ENCODE assay signal across 19 cellular contexts in genomic region chr3:133887951-133888703, GRCh38. TPM values are rescaled to one million over a fixed set of nuclear protein-coding genes. Genes with fewer than 3 reads are reported as not detected.
DNase-seq lines count a peak whose midpoint lies in the region; ATAC-seq and TF ChIP-seq lines count a peak whose summit lies in the region.
"Had no signal": no experiment of that assay in that cellular context is flagged by ENCODE, and none has a peak within 500 bp of the region (broad histone marks: within the 10 kb centered on the region; RNA-seq: fewer than 3 reads in every experiment).

No MANE protein-coding gene starts in this region.

- H3K27me3 ChIP-seq in adipocyte (replicated peaks; ENCODE audit: control insufficient read depth, insufficient read depth, low read length), result peaks cover 16% of the 10 kb centered on the region
- no peaks in the 10 kb centered on the region for H3K27me3 ChIP-seq in CD8-positive, alpha-beta T cell (ENCODE audit: insufficient read depth, low read length)
- H3K27me3 ChIP-seq: esophagus squamous epithelium, uterus had no signal

- intact Hi-C loops in CD8-positive, alpha-beta T cell (cut with DNase I, micrococcal nuclease), result no loop called here

- no peak overlapping the region for H3K27ac ChIP-seq in CD8-positive, alpha-beta T cell (ENCODE audit: low read depth, low read length)
- H3K27ac ChIP-seq: esophagus squamous epithelium, prostate gland, uterus had no signal

- no peaks in the 10 kb centered on the region for H3K36me3 ChIP-seq in adipocyte (ENCODE audit: control insufficient read depth, insufficient read depth, low read length, severe bottlenecking)
- no peaks in the 10 kb centered on the region for H3K36me3 ChIP-seq in CD8-positive, alpha-beta T cell (ENCODE audit: insufficient read depth, low read length)
- H3K36me3 ChIP-seq: esophagus squamous epithelium, prostate gland, uterus had no signal

- no peaks in the 10 kb centered on the region for H3K9me3 Mint-ChIP-seq in CD8-positive, alpha-beta T cell
- H3K9me3 Mint-ChIP-seq: activated B cell treated with CpG ODN at 0.5 μM for 24 hours; stimulated activated naive CD8-positive, alpha-beta T cell treated with anti-CD3 and anti-CD28 coated beads, Interleukin-15, Interleukin-2, amounts not matched to agents 100 ng/mL and 50 ng/mL, for 24 hours had no signal

- H3K9ac ChIP-seq in adipocyte (ENCODE audit: low read length), result no peak overlapping the region

- H3K9me3 ChIP-seq in adipocyte (ENCODE audit: control insufficient read depth, low read length), result no peaks in the 10 kb centered on the region
- H3K9me3 ChIP-seq in CD8-positive, alpha-beta T cell (ENCODE audit: low read length), result no peaks in the 10 kb centered on the region
- H3K9me3 ChIP-seq: esophagus squamous epithelium, prostate gland, uterus had no signal

- no peak overlapping the region for H3K27ac Mint-ChIP-seq in CD8-positive, alpha-beta T cell
- H3K27ac Mint-ChIP-seq: activated B cell treated with CpG ODN at 0.5 μM for 24 hours; naive thymus-derived CD4-positive, alpha-beta T cell; stimulated activated naive CD8-positive, alpha-beta T cell treated with anti-CD3 and anti-CD28 coated beads, Interleukin-15, Interleukin-2, amounts not matched to agents 100 ng/mL and 50 ng/mL, for 24 hours had no signal

- H3K36me3 Mint-ChIP-seq in CD8-positive, alpha-beta T cell, result no peaks in the 10 kb centered on the region
- H3K36me3 Mint-ChIP-seq: naive thymus-derived CD4-positive, alpha-beta T cell had no signal

- POLR2A ChIA-PET in CD8-positive, alpha-beta T cell (lab: Charles Lee), result no interaction called here

- CTCF ChIA-PET in CD8-positive, alpha-beta T cell (lab: Charles Lee), result no interaction called here

- peak; percentile 14 for ATAC-seq in left lobe of liver
- ATAC-seq in CD8-positive, alpha-beta T cell, result no peak
- no peak for ATAC-seq in HG03565 (IDR thresholded peaks at IDR 0.05; ENCODE audit: unreplicated experiment)
- no peak for ATAC-seq in HG02840 (IDR thresholded peaks at IDR 0.05; ENCODE audit: low FRiP score, unreplicated experiment)
- ATAC-seq: naive thymus-derived CD4-positive, alpha-beta T cell; PC-3 had no signal

- H3K4me1 Mint-ChIP-seq in CD8-positive, alpha-beta T cell (ENCODE audit: low read depth), result no peaks in the 10 kb centered on the region
- H3K4me1 Mint-ChIP-seq: activated B cell treated with CpG ODN at 0.5 μM for 24 hours had no signal

- peaks cover 4% of the 10 kb centered on the region for H3K4me1 ChIP-seq in adipocyte (ENCODE audit: control insufficient read depth, insufficient read depth, low read length)
- no peaks in the 10 kb centered on the region for H3K4me1 ChIP-seq in CD8-positive, alpha-beta T cell (ENCODE audit: insufficient read depth, low read length)
- H3K4me1 ChIP-seq: esophagus squamous epithelium, prostate gland, uterus had no signal

- peak; percentile 81 for DNase-seq in COLO829 (ENCODE audit: low spot score)
- DNase-seq in KBM-7, result peak; percentile 81
- DNase-seq in adipocyte (ENCODE audit: low read depth), result peak; percentile 8
- peak; percentile 33 for DNase-seq in left lobe of liver (ENCODE audit: low spot score)
- DNase-seq in CD8-positive, alpha-beta T cell, result no peak
- no peak for DNase-seq in GOT3 (lab: John Stamatoyannopoulos, UW)
- DNase-seq: activated B cell treated with CpG ODN at 0.5 μM for 24 hours; Calu3; esophagus squamous epithelium; hippocampal formation; naive thymus-derived CD4-positive, alpha-beta T cell; NCI-H1436 treated with DMSO at 0.1 percent for 48 hours; NCI-H510A; PC-3; uterus had no signal

- peaks cover 22% of the 10 kb centered on the region for H3K27me3 Mint-ChIP-seq in CD8-positive, alpha-beta T cell (ENCODE audit: low read depth)

- in situ Hi-C loops in KBM-7 (cut with MboI; ENCODE audit: low pct_unique_long_range_greater_than_20kb, low sequenced_read_pairs), result no loop called here

- H3K4me3 ChIP-seq in adipocyte (ENCODE audit: low read length), result no peak overlapping the region
- H3K4me3 ChIP-seq in CD8-positive, alpha-beta T cell (ENCODE audit: low read depth, low read length), result no peak overlapping the region
- H3K4me3 ChIP-seq: esophagus squamous epithelium, prostate gland, uterus had no signal

- TF ChIP-seq CTCF in CD8-positive, alpha-beta T cell (IDR thresholded peaks at IDR 0.05), result no peak

- H3K4me3 Mint-ChIP-seq in CD8-positive, alpha-beta T cell, result no peak overlapping the region
- H3K4me3 Mint-ChIP-seq: activated B cell treated with CpG ODN at 0.5 μM for 24 hours; naive thymus-derived CD4-positive, alpha-beta T cell; stimulated activated naive CD8-positive, alpha-beta T cell treated with anti-CD3 and anti-CD28 coated beads, Interleukin-15, Interleukin-2, amounts not matched to agents 100 ng/mL and 50 ng/mL, for 24 hours had no signal

RNA-seq across cellular contexts. Expression of gene RAB6B, which starts 7.6 kb away (rescaled TPM):
- total RNA-seq in left lobe of liver, result 0.35 TPM
- total RNA-seq in CD8-positive, alpha-beta T cell, result 1 to 10 TPM; 1.1 to 1.3 TPM
- total RNA-seq: activated B cell treated with CpG ODN at 0.5 μM for 24 hours had no signal

Comparison
In these comparisons a context has a peak if more than half of its experiments do, and no peak if none do; other contexts are left out.
1. DNase-seq: peak in COLO829 (single experiment), KBM-7 (single experiment), adipocyte (single experiment) and left lobe of liver (single experiment); none in CD8-positive, alpha-beta T cell (0 of 7) and GOT3 (single experiment).